Comparison of ENCODE assay signal across 8 cellular contexts in genomic region chrX:24310916-24311315, GRCh38. TPM values are rescaled to one million over a fixed set of nuclear protein-coding genes. Genes with fewer than 3 reads are reported as not detected.
"Had no signal": no experiment of that assay in that cellular context is flagged by ENCODE, and none has a peak within 500 bp of the region (broad histone marks: within the 10 kb centered on the region; RNA-seq: fewer than 3 reads in every experiment).

No MANE protein-coding gene starts in this region.

RNA-seq across cellular contexts. Expression of gene SUPT20HL2, which starts 3.0 kb away (rescaled TPM):
- total RNA-seq: activated B cell treated with CpG ODN at 0.5 μM for 24 hours; activated CD8-positive, alpha-beta memory T cell treated with anti-CD3 and anti-CD28 coated beads, Interleukin-2, amount 10 ng/mL, durations not matched to agents 7 days and 5 days; activated T-helper 1 cell treated with anti-CD3 and anti-CD28 coated beads, Interleukin-12 subunit alpha, Interleukin-12 subunit beta, Interleukin-2, Interleukin-4 antibody, amounts not matched to agents 30 ng/mL and 10 ng/mL and 1 ng/mL, durations not matched to agents 14 hours and 24 hours and 36 hours; K562; Peyer's patch; Right ventricle myocardium superior; T-helper 17 cell had no signal

RNA-seq across cellular contexts. Expression of gene SUPT20HL1, which starts 49.5 kb away (rescaled TPM):
- total RNA-seq: activated B cell treated with CpG ODN at 0.5 μM for 24 hours; activated CD4-positive, alpha-beta T cell treated with anti-CD3 and anti-CD28 coated beads, Interleukin-2, amount 10 ng/mL, durations not matched to agents 24 days and 14 days; activated CD8-positive, alpha-beta memory T cell treated with anti-CD3 and anti-CD28 coated beads, Interleukin-2, amount 10 ng/mL, durations not matched to agents 7 days and 5 days; activated T-helper 1 cell treated with anti-CD3 and anti-CD28 coated beads, Interleukin-12 subunit alpha, Interleukin-12 subunit beta, Interleukin-2, Interleukin-4 antibody, amounts not matched to agents 30 ng/mL and 10 ng/mL and 1 ng/mL, durations not matched to agents 14 hours and 24 hours and 36 hours; K562; Right ventricle myocardium superior; T-helper 17 cell had no signal
- polyA plus RNA-seq: K562 had no signal
